ENCODE assay signal across 9 cellular contexts in genomic region chr7:2100278-2101205, GRCh38.
DNase-seq lines count a peak whose midpoint lies in the region; ATAC-seq, FAIRE-seq and TF ChIP-seq lines count a peak whose summit lies in the region.
"Had no signal": no experiment of that assay in that cellular context is flagged by ENCODE, and none has a peak within 500 bp of the region (broad histone marks: within the 10 kb centered on the region; RNA-seq: fewer than 3 reads in every experiment).

No MANE protein-coding gene starts in this region.

- peak overlapping the region; percentile 67 for H3K27ac Mint-ChIP-seq in activated naive CD4-positive, alpha-beta T cell treated with anti-CD3 and anti-CD28 coated beads, Interleukin-2, amount 10 ng/mL, durations not matched to agents 7 days and 5 days

- H3K9me3 ChIP-seq in HepG2 (ENCODE audit: low read length) (no peaks in the 10 kb centered on the region), right lobe of liver (no peaks in the 10 kb centered on the region), thymus (ENCODE audit: control insufficient read depth) (peaks cover 1% of the 10 kb centered on the region), mesenchymal stem cell (ENCODE audit: control insufficient read depth, low read length) (no peaks in the 10 kb centered on the region), tibial artery (no peaks in the 10 kb centered on the region)

- H2BK5ac ChIP-seq in mesenchymal stem cell (ENCODE audit: low read depth, low read length, poor library complexity, severe bottlenecking): no peak overlapping the region

- H3K79me1 ChIP-seq in mesenchymal stem cell (replicated peaks; ENCODE audit: low read length, poor library complexity, severe bottlenecking): peaks cover 21% of the 10 kb centered on the region

- CTCF ChIA-PET in HepG2 (lab: Yijun Ruan, JAX; ENCODE audit: low intra/inter-chr PET ratio, low total read pairs): no interaction called here
- CTCF ChIA-PET in activated naive CD4-positive, alpha-beta T cell treated with anti-CD3 and anti-CD28 coated beads, Interleukin-2, amount 10 ng/mL, durations not matched to agents 7 days and 5 days (lab: Charles Lee): no interaction called here

- peaks cover 46% of the 10 kb centered on the region for H3K4me1 Mint-ChIP-seq in activated naive CD4-positive, alpha-beta T cell treated with anti-CD3 and anti-CD28 coated beads, Interleukin-2, amount 10 ng/mL, durations not matched to agents 7 days and 5 days

- peaks cover 2 to 16% of the 10 kb centered on the region in 2 experiments; a peak in 2 of 5 replicates for H3K36me3 ChIP-seq in HepG2 (replicated peaks in 1 of 2; ENCODE audit: control insufficient read depth in 1 of 2, insufficient read depth in 2 of 2, low read length in 2 of 2)
- no peaks in the 10 kb centered on the region for H3K36me3 ChIP-seq in right lobe of liver
- peaks cover 6% of the 10 kb centered on the region for H3K36me3 ChIP-seq in thymus (ENCODE audit: control insufficient read depth, insufficient read depth)
- H3K36me3 ChIP-seq in mesenchymal stem cell (ENCODE audit: control insufficient read depth in 1 of 2, insufficient read depth in 2 of 2, low read depth in 1 of 2, low read length in 2 of 2): peaks cover 0 to 17% of the 10 kb centered on the region in 2 experiments
- H3K36me3 ChIP-seq in tibial artery: no peaks in the 10 kb centered on the region

- H4K8ac ChIP-seq in mesenchymal stem cell (ENCODE audit: low read length): no peak overlapping the region

- 95% methylated on average over 26 of the region's 31 CpGs for WGBS in HepG2 (ENCODE audit: low lambda C conversion rate)
- 81% methylated on average over 18 of the region's 31 CpGs for WGBS in right lobe of liver (ENCODE audit: insufficient coverage, low coverage, low lambda C conversion rate, missing lambda C conversion rate)
- 63% methylated on average over 31 of the region's 31 CpGs for WGBS in thymus
- WGBS in mesenchymal stem cell: 86% methylated on average over 28 of the region's 31 CpGs

- H3K4me3 Mint-ChIP-seq in activated naive CD4-positive, alpha-beta T cell treated with anti-CD3 and anti-CD28 coated beads, Interleukin-2, amount 10 ng/mL, durations not matched to agents 7 days and 5 days: no peak overlapping the region

- POLR2A ChIA-PET in HepG2 (lab: Yijun Ruan, JAX): no interaction called here

- no peak overlapping the region for H3K4ac ChIP-seq in mesenchymal stem cell (ENCODE audit: low read depth in 1 of 2, low read length in 2 of 2)

- H3K4me2 ChIP-seq in HepG2 (ENCODE audit: low read depth, low read length): no peak overlapping the region
- no peak overlapping the region for H3K4me2 ChIP-seq in mesenchymal stem cell (ENCODE audit: low read length, poor library complexity, severe bottlenecking)

- H2AK5ac ChIP-seq in mesenchymal stem cell (ENCODE audit: low read length, severe bottlenecking): no peak overlapping the region

- no peak for TF ChIP-seq RAD21 in HepG2 (CRISPR knock-in tag; IDR thresholded peaks at IDR 0.05)

- TF ChIP-seq EP300 in HepG2 (IDR thresholded peaks at IDR 0.05; ENCODE audit: low read depth in 2 of 2, low read length in 2 of 2) (no peak), HepG2 (CRISPR knock-in tag; IDR thresholded peaks at IDR 0.05; ENCODE audit: borderline replicate concordance) (no peak)

- H2BK12ac ChIP-seq in mesenchymal stem cell (ENCODE audit: low read length in 2 of 2): no peak overlapping the region

- H3K18ac ChIP-seq in mesenchymal stem cell (ENCODE audit: low read depth in 1 of 2, low read length in 2 of 2): no peak overlapping the region

- H4K91ac ChIP-seq in mesenchymal stem cell (ENCODE audit: low read length): no peak overlapping the region

- H4K20me1 ChIP-seq in HepG2 (ENCODE audit: insufficient read depth, low read length): no peaks in the 10 kb centered on the region

- H3K23ac ChIP-seq in mesenchymal stem cell (ENCODE audit: low read length in 2 of 2): no peak overlapping the region

- BruUV-seq in HepG2 (replicated peaks; lab: Mats Ljungman, UMichigan): no TSS peak

- H3K14ac ChIP-seq in mesenchymal stem cell (ENCODE audit: low read length in 2 of 2): no peak overlapping the region

- TF ChIP-seq POLR2A in HepG2 (IDR thresholded peaks at IDR 0.05; ENCODE audit: insufficient read depth in 1 of 2, low read depth in 2 of 2, low read length in 2 of 2) (no peak), right lobe of liver (IDR thresholded peaks at IDR 0.05) (no peak)

- H3K4me1 ChIP-seq in HepG2 (ENCODE audit: insufficient read depth, low read length) (peaks cover 20% of the 10 kb centered on the region), right lobe of liver (no peaks in the 10 kb centered on the region), thymus (ENCODE audit: control insufficient read depth, insufficient read depth, low read length) (peaks cover 40% of the 10 kb centered on the region), mesenchymal stem cell (ENCODE audit: control insufficient read depth, insufficient read depth, low read depth, low read length) (peaks cover 18% of the 10 kb centered on the region), tibial artery (peaks cover 0 to 17% (median 12%) of the 10 kb centered on the region in 4 donors)

- H3K36me3 Mint-ChIP-seq in activated naive CD4-positive, alpha-beta T cell treated with anti-CD3 and anti-CD28 coated beads, Interleukin-2, amount 10 ng/mL, durations not matched to agents 7 days and 5 days: no peaks in the 10 kb centered on the region

- H3K9ac ChIP-seq in HepG2 (ENCODE audit: insufficient read depth, low read depth, low read length) (no peak overlapping the region), mesenchymal stem cell (ENCODE audit: low read length) (no peak overlapping the region)

- no peaks in the 10 kb centered on the region for H3K9me3 Mint-ChIP-seq in activated naive CD4-positive, alpha-beta T cell treated with anti-CD3 and anti-CD28 coated beads, Interleukin-2, amount 10 ng/mL, durations not matched to agents 7 days and 5 days

- no peaks in the 10 kb centered on the region for H3K27me3 Mint-ChIP-seq in activated naive CD4-positive, alpha-beta T cell treated with anti-CD3 and anti-CD28 coated beads, Interleukin-2, amount 10 ng/mL, durations not matched to agents 7 days and 5 days

- intact Hi-C loops in HepG2 (cut with micrococcal nuclease; ENCODE audit: unreplicated experiment) (loop anchor here (10.0 kb wide), 1 partner anchor 54 kb away; no protein-coding TSS in a partner anchor), right lobe of liver (cut with DNase I) (no loop called here), tibial artery (cut with DNase I; ENCODE audit: low total_unique reads) (no loop called here)

- H3K27me3 ChIP-seq in HepG2 (ENCODE audit: control insufficient read depth in 1 of 2, insufficient read depth in 2 of 2, low read length in 2 of 2) (no peaks in the 10 kb centered on the region), right lobe of liver (no peaks in the 10 kb centered on the region), thymus (ENCODE audit: control insufficient read depth, insufficient read depth) (no peaks in the 10 kb centered on the region), mesenchymal stem cell (ENCODE audit: control insufficient read depth in 1 of 2, insufficient read depth in 1 of 2, low read length in 2 of 2) (no peaks in the 10 kb centered on the region), tibial artery (no peaks in the 10 kb centered on the region)

- peak; percentile 79 for TF ChIP-seq CTCF in HepG2 (CRISPR knock-in tag; IDR thresholded peaks at IDR 0.05)
- TF ChIP-seq CTCF in right lobe of liver (IDR thresholded peaks at IDR 0.05): peak in 1 of 4 donors; percentile 4
- TF ChIP-seq CTCF in tibial artery (IDR thresholded peaks at IDR 0.05): no peak

- in situ Hi-C loops in HepG2 (cut with HindIII; ENCODE audit: extremely low pct_ligation_motif_present, low pct_unique_long_range_greater_than_20kb): loop anchor here (5.0 kb wide), 1 partner anchor 107 kb away; no protein-coding TSS in a partner anchor

- no peak overlapping the region for H2BK120ac ChIP-seq in mesenchymal stem cell (ENCODE audit: low read depth, low read length)

- H3K4me3 ChIP-seq in HepG2 (replicated peaks in 1 of 3; ENCODE audit: insufficient read depth in 1 of 3, low read depth in 2 of 3, low read length in 3 of 3) (no peak overlapping the region), right lobe of liver (no peak overlapping the region), thymus (ENCODE audit: low read length) (no peak overlapping the region), mesenchymal stem cell (ENCODE audit: insufficient read depth in 1 of 2, low read depth in 1 of 2, low read length in 2 of 2) (no peak overlapping the region), tibial artery (no peak overlapping the region)

- DNase-seq in HepG2 (ENCODE audit: low spot score) (peak; percentile 58), right lobe of liver (no peak), mesenchymal stem cell (no peak), NCI-H2171 (lab: John Stamatoyannopoulos, UW) (no peak), tibial artery (no peak)
- peak; percentile 50 for DNase-seq in activated naive CD4-positive, alpha-beta T cell treated with anti-CD3 and anti-CD28 coated beads, Interleukin-2, amount 10 ng/mL, durations not matched to agents 7 days and 5 days

- FAIRE-seq in HepG2 (lab: Jason Lieb, UNC): peak; percentile 15
- FAIRE-seq: colon had no signal

- no peaks in the 10 kb centered on the region for H3K79me2 ChIP-seq in HepG2 (ENCODE audit: insufficient read depth, low read length)

- ATAC-seq in HepG2 (peak; percentile 59), right lobe of liver (no peak), HG03097 (IDR thresholded peaks at IDR 0.05; ENCODE audit: low FRiP score, unreplicated experiment) (peak; percentile 53)

- no peak overlapping the region for H2AFZ ChIP-seq in HepG2 (ENCODE audit: low read length)
- no peak overlapping the region for H2AFZ ChIP-seq in mesenchymal stem cell (ENCODE audit: low read depth, low read length)

- H2BK15ac ChIP-seq in mesenchymal stem cell (ENCODE audit: low read depth, poor library complexity, severe bottlenecking): no peak overlapping the region

- no peak overlapping the region for H3K27ac ChIP-seq in HepG2 (ENCODE audit: extremely low read length, insufficient read depth, low read length)
- H3K27ac ChIP-seq in right lobe of liver: no peak overlapping the region
- H3K27ac ChIP-seq in thymus (ENCODE audit: low read depth): peak overlapping the region; percentile 64
- H3K27ac ChIP-seq in mesenchymal stem cell (ENCODE audit: low read length, poor library complexity, severe bottlenecking): no peak overlapping the region
- no peak overlapping the region for H3K27ac ChIP-seq in tibial artery

TF ChIP-seq in HepG2, 621 proteins besides CTCF, POLR2A, EP300 and RAD21 (continues in another document):
- TF ChIP-seq HNRNPUL1 (IDR thresholded peaks at IDR 0.05; ENCODE audit: low read depth, low read length): no peak

Comparison
In these comparisons a context has a peak if more than half of its experiments do, and no peak if none do; other contexts are left out.
1. ATAC-seq: peak in HepG2 (single experiment) and HG03097 (single experiment); none in right lobe of liver (0 of 4).
2. DNase-seq: peak in HepG2 (single experiment) and activated naive CD4-positive, alpha-beta T cell treated with anti-CD3 and anti-CD28 coated beads, Interleukin-2, amount 10 ng/mL, durations not matched to agents 7 days and 5 days (single experiment); none in right lobe of liver (0 of 3), mesenchymal stem cell (single experiment), NCI-H2171 (single experiment) and tibial artery (0 of 2).